ENCODE assay signal across 2 cellular contexts in genomic region chr11:111604392-111605009, GRCh38.
A peak's percentile ranks its signal among the peaks of the same experiment; 100 is the strongest.
TF ChIP-seq lines count a peak whose summit lies in the region.

No MANE protein-coding gene starts in this region.

TF ChIP-seq in HEK293T, 16 proteins besides CTCF, POLR2A, EP300 and RAD21:
- TF ChIP-seq ZNF384 (IDR thresholded peaks at IDR 0.05) (peak; percentile 77), PKNOX1 (IDR thresholded peaks at IDR 0.05) (peak; percentile 95), ELF4 (IDR thresholded peaks at IDR 0.05) (no peak)

TF ChIP-seq in HepG2, 621 proteins besides CTCF, POLR2A, EP300 and RAD21:
- TF ChIP-seq, protein P1, sequence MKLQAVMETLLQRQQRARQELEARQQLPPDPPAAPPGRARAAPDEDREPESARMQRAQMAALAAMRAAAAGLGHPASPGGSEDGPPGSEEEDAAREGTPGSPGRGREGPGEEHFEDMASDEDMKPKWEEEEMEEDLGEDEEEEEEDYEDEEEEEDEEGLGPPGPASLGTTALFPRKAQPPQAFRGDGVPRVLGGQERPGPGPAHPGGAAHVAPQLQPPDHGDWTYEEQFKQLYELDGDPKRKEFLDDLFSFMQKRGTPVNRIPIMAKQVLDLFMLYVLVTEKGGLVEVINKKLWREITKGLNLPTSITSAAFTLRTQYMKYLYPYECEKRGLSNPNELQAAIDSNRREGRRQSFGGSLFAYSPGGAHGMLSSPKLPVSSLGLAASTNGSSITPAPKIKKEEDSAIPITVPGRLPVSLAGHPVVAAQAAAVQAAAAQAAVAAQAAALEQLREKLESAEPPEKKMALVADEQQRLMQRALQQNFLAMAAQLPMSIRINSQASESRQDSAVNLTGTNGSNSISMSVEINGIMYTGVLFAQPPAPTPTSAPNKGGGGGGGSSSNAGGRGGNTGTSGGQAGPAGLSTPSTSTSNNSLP (IDR thresholded peaks at IDR 0.05; ENCODE audit: low read depth, low read length): peak; percentile 75; the same call in 1 of the 2 replicates
- TF ChIP-seq SAP130 (CRISPR knock-in tag; IDR thresholded peaks at IDR 0.05; ENCODE audit: low read depth) (peak; percentile 42), YY1 (IDR thresholded peaks at IDR 0.05; ENCODE audit: insufficient read depth, insufficient replicate concordance, low read depth, low read length) (no peak), SMC3 (IDR thresholded peaks at IDR 0.05; ENCODE audit: low read length) (peak; percentile 60), ZSCAN12 (CRISPR knock-in tag; IDR thresholded peaks at IDR 0.05) (no peak), MIXL1 (CRISPR knock-in tag; IDR thresholded peaks at IDR 0.05) (peak; percentile 39; the same call in 1 of the 2 replicates), HMGXB4 (CRISPR knock-in tag; IDR thresholded peaks at IDR 0.05; ENCODE audit: borderline replicate concordance in 1 of 2, low read depth in 1 of 2) (peak in 1 of 2 experiments; percentile 36; a peak in 2 of 4 replicates), ZNF589 (CRISPR knock-in tag; conservative IDR thresholded peaks at IDR 0.05) (no peak), SALL1 (CRISPR knock-in tag; IDR thresholded peaks at IDR 0.05) (no peak), SP140L (CRISPR knock-in tag; IDR thresholded peaks at IDR 0.05; ENCODE audit: borderline replicate concordance) (0 out of 2 replicates have a peak, but pooled peaks have one; percentile 63), SOX5 (CRISPR knock-in tag; IDR thresholded peaks at IDR 0.05; ENCODE audit: borderline replicate concordance) (no peak), TCF12 (IDR thresholded peaks at IDR 0.05) (no peak), TCF12 (CRISPR knock-in tag; IDR thresholded peaks at IDR 0.05) (no peak), CREB1 (IDR thresholded peaks at IDR 0.05) (no peak), CREB1 (CRISPR knock-in tag; IDR thresholded peaks at IDR 0.05) (0 out of 2 replicates have a peak, but pooled peaks have one; percentile 20), HNRNPLL (IDR thresholded peaks at IDR 0.05; ENCODE audit: low read depth, low read length, poor library complexity, severe bottlenecking) (no peak), MBD4 (IDR thresholded peaks at IDR 0.05; ENCODE audit: borderline replicate concordance, low read length) (no peak), CCAR2 (optimal IDR thresholded peaks at IDR 0.05; ENCODE audit: low read depth, low read length) (no peak), STAG1 (CRISPR knock-in tag; IDR thresholded peaks at IDR 0.05) (peak; percentile 72), CBX1 (IDR thresholded peaks at IDR 0.05; ENCODE audit: low read depth) (no peak), GATAD2A (CRISPR knock-in tag; IDR thresholded peaks at IDR 0.05) (peak; percentile 30; the same call in 1 of the 2 replicates), USF2 (IDR thresholded peaks at IDR 0.05; ENCODE audit: low read depth, low read length) (no peak), USF2 (CRISPR knock-in tag; IDR thresholded peaks at IDR 0.05; ENCODE audit: borderline replicate concordance) (no peak), NFIB (CRISPR knock-in tag; IDR thresholded peaks at IDR 0.05; ENCODE audit: borderline replicate concordance) (no peak), MATR3 (CRISPR knock-in tag; IDR thresholded peaks at IDR 0.05) (no peak), GPBP1L1 (CRISPR knock-in tag; IDR thresholded peaks at IDR 0.05) (no peak), ZNF792 (CRISPR knock-in tag; IDR thresholded peaks at IDR 0.05) (no peak)
- TF ChIP-seq, protein P2, sequence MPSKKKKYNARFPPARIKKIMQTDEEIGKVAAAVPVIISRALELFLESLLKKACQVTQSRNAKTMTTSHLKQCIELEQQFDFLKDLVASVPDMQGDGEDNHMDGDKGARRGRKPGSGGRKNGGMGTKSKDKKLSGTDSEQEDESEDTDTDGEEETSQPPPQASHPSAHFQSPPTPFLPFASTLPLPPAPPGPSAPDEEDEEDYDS (CRISPR knock-in tag; IDR thresholded peaks at IDR 0.05): no peak
- TF ChIP-seq, protein P3, sequence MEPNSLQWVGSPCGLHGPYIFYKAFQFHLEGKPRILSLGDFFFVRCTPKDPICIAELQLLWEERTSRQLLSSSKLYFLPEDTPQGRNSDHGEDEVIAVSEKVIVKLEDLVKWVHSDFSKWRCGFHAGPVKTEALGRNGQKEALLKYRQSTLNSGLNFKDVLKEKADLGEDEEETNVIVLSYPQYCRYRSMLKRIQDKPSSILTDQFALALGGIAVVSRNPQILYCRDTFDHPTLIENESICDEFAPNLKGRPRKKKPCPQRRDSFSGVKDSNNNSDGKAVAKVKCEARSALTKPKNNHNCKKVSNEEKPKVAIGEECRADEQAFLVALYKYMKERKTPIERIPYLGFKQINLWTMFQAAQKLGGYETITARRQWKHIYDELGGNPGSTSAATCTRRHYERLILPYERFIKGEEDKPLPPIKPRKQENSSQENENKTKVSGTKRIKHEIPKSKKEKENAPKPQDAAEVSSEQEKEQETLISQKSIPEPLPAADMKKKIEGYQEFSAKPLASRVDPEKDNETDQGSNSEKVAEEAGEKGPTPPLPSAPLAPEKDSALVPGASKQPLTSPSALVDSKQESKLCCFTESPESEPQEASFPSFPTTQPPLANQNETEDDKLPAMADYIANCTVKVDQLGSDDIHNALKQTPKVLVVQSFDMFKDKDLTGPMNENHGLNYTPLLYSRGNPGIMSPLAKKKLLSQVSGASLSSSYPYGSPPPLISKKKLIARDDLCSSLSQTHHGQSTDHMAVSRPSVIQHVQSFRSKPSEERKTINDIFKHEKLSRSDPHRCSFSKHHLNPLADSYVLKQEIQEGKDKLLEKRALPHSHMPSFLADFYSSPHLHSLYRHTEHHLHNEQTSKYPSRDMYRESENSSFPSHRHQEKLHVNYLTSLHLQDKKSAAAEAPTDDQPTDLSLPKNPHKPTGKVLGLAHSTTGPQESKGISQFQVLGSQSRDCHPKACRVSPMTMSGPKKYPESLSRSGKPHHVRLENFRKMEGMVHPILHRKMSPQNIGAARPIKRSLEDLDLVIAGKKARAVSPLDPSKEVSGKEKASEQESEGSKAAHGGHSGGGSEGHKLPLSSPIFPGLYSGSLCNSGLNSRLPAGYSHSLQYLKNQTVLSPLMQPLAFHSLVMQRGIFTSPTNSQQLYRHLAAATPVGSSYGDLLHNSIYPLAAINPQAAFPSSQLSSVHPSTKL (CRISPR knock-in tag; IDR thresholded peaks at IDR 0.05): peak; percentile 21; the same call in 1 of the 2 replicates
- TF ChIP-seq, protein P4, sequence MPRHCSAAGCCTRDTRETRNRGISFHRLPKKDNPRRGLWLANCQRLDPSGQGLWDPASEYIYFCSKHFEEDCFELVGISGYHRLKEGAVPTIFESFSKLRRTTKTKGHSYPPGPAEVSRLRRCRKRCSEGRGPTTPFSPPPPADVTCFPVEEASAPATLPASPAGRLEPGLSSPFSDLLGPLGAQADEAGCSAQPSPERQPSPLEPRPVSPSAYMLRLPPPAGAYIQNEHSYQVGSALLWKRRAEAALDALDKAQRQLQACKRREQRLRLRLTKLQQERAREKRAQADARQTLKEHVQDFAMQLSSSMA (CRISPR knock-in tag; IDR thresholded peaks at IDR 0.05): no peak
- TF ChIP-seq, protein P5, sequence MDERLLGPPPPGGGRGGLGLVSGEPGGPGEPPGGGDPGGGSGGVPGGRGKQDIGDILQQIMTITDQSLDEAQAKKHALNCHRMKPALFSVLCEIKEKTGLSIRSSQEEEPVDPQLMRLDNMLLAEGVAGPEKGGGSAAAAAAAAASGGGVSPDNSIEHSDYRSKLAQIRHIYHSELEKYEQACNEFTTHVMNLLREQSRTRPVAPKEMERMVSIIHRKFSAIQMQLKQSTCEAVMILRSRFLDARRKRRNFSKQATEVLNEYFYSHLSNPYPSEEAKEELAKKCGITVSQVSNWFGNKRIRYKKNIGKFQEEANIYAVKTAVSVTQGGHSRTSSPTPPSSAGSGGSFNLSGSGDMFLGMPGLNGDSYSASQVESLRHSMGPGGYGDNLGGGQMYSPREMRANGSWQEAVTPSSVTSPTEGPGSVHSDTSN (CRISPR knock-in tag; IDR thresholded peaks at IDR 0.05): peak; percentile 62
